In genomic region chr2:48420512-48421197, GRCh38 we compare ENCODE assay signal across 8 cellular contexts. TPM values are rescaled to one million over a fixed set of nuclear protein-coding genes. Genes with fewer than 3 reads are reported as not detected.
A peak's percentile ranks its signal among the peaks of the same experiment; 100 is the strongest.
DNase-seq lines count a peak whose midpoint lies in the region; ATAC-seq and TF ChIP-seq lines count a peak whose summit lies in the region.

No MANE protein-coding gene starts in this region.

- H3K4me3 ChIP-seq in right atrium auricular region (peak overlapping the region; percentile 4 to 16), retinal pigment epithelial cell (ENCODE audit: low read length) (no peak overlapping the region)

- no peaks in the 10 kb centered on the region for H3K9me3 ChIP-seq in right atrium auricular region

- peaks cover 0 to 23% of the 10 kb centered on the region in 2 donors for H3K4me1 ChIP-seq in right atrium auricular region

- H3K36me3 Mint-ChIP-seq in T-helper 2 cell treated with Interferon-gamma antibody and Interleukin-4, amounts not matched to agents 5 μg/mL and 100 μg/mL, for 36 hours (ENCODE audit: low read depth): no peaks in the 10 kb centered on the region

- DNase-seq in NCI-H1930 (lab: John Stamatoyannopoulos, UW): peak; percentile 56 to 79
- DNase-seq in T-helper 2 cell treated with Interferon-gamma antibody and Interleukin-4, amounts not matched to agents 5 μg/mL and 100 μg/mL, for 36 hours (ENCODE audit: low spot score): peak; percentile 93
- DNase-seq in anterior cingulate cortex (lab: John Stamatoyannopoulos, UW): peak in 56 of 58 donors; percentile 46 to 96 (median 81)
- DNase-seq in right atrium auricular region (ENCODE audit: low spot score): peak; percentile 92
- peak; percentile 24 for DNase-seq in retinal pigment epithelial cell (ENCODE audit: low read depth)

- peak overlapping the region; percentile 76 for H3K27ac Mint-ChIP-seq in T-helper 2 cell treated with Interferon-gamma antibody and Interleukin-4, amounts not matched to agents 5 μg/mL and 100 μg/mL, for 36 hours

- peaks cover 3% of the 10 kb centered on the region for H3K27me3 Mint-ChIP-seq in T-helper 2 cell treated with Interferon-gamma antibody and Interleukin-4, amounts not matched to agents 5 μg/mL and 100 μg/mL, for 36 hours (ENCODE audit: low read depth)

- ATAC-seq in GM18498 (IDR thresholded peaks at IDR 0.05; ENCODE audit: unreplicated experiment): peak; percentile 85
- peak; percentile 67 for ATAC-seq in HG02973 (IDR thresholded peaks at IDR 0.05; ENCODE audit: unreplicated experiment)
- no peak for ATAC-seq in GM18861 (IDR thresholded peaks at IDR 0.05; ENCODE audit: unreplicated experiment)

- H3K27ac ChIP-seq in right atrium auricular region: peak overlapping the region in 1 of 2 donors; percentile 51

- H3K36me3 ChIP-seq in right atrium auricular region: no peaks in the 10 kb centered on the region

- no peaks in the 10 kb centered on the region for H3K9me3 Mint-ChIP-seq in T-helper 2 cell treated with Interferon-gamma antibody and Interleukin-4, amounts not matched to agents 5 μg/mL and 100 μg/mL, for 36 hours

- peaks cover 29% of the 10 kb centered on the region for H3K4me1 Mint-ChIP-seq in T-helper 2 cell treated with Interferon-gamma antibody and Interleukin-4, amounts not matched to agents 5 μg/mL and 100 μg/mL, for 36 hours (ENCODE audit: low read depth)

- no peaks in the 10 kb centered on the region for H3K27me3 ChIP-seq in right atrium auricular region

- TF ChIP-seq CTCF in right atrium auricular region (IDR thresholded peaks at IDR 0.05) (peak; percentile 84 to 98), retinal pigment epithelial cell (conservative IDR thresholded peaks at IDR 0.05; ENCODE audit: low read depth, low read length) (peak; percentile 93)

- peak overlapping the region; percentile 59 for H3K4me3 Mint-ChIP-seq in T-helper 2 cell treated with Interferon-gamma antibody and Interleukin-4, amounts not matched to agents 5 μg/mL and 100 μg/mL, for 36 hours

RNA-seq across cellular contexts. Expression of gene PPP1R21, which starts 19.9 kb away (rescaled TPM):
- total RNA-seq in right atrium auricular region: 10 to 100 TPM; 14.5 to 18.6 TPM

Comparison
In these comparisons a context has a peak if more than half of its experiments do, and no peak if none do; other contexts are left out.
1. DNase-seq: peak in every context shown above with its lines; median percentile 93 in T-helper 2 cell treated with Interferon-gamma antibody and Interleukin-4, amounts not matched to agents 5 μg/mL and 100 μg/mL, for 36 hours; 92 in right atrium auricular region; 81 in anterior cingulate cortex; 68 in NCI-H1930; 24 in retinal pigment epithelial cell.